5 cellular contexts compared by ENCODE assay signal in genomic region chr1:181776044-181776443, GRCh38.
"Had no signal": no experiment of that assay in that cellular context is flagged by ENCODE, and none has a peak within 500 bp of the region (broad histone marks: within the 10 kb centered on the region; RNA-seq: fewer than 3 reads in every experiment).

No MANE protein-coding gene starts in this region.

- H3K27ac ChIP-seq: HL-60 had no signal

- H3K4me3 ChIP-seq: K562 had no signal

- DNase-seq: IMR-90, KBM-7, KG1 had no signal
